ENCODE assay signal across 8 cellular contexts in genomic region chr6:127120787-127121636, GRCh38. TPM values are rescaled to one million over a fixed set of nuclear protein-coding genes. Genes with fewer than 3 reads are reported as not detected.
DNase-seq lines count a peak whose midpoint lies in the region; ATAC-seq, FAIRE-seq and TF ChIP-seq lines count a peak whose summit lies in the region.

No MANE protein-coding gene starts in this region.

- DNase-seq in A549 (ENCODE audit: low read depth in 1 of 2, low spot score in 1 of 2) (peak; percentile 41 to 91), NCI-H2029 treated with DMSO at 0.1 percent for 48 hours (lab: John Stamatoyannopoulos, UW) (peak; percentile 96), kidney glomerular epithelial cell (lab: John Stamatoyannopoulos, UW) (peak; percentile 70)
- no peak for DNase-seq in central memory CD8-positive, alpha-beta T cell (ENCODE audit: low spot score in 2 of 2)
- peak; percentile 52 to 65 for DNase-seq in stimulated activated CD4-positive, alpha-beta T cell treated with anti-CD3 and anti-CD28 coated beads, Interleukin-15, amount 100 ng/mL, for 48 hours (ENCODE audit: low read depth in 2 of 2)

- FAIRE-seq in A549 (lab: Jason Lieb, UNC) = peak; percentile 7

- WGBS in A549 (ENCODE audit: missing lambda C conversion rate) = 4% methylated on average over 23 of the region's 35 CpGs

- ATAC-seq in A549 (peak; percentile 65 to 73), GM18519 (IDR thresholded peaks at IDR 0.05; ENCODE audit: low FRiP score, unreplicated experiment) (peak; percentile 87), HG03025 (IDR thresholded peaks at IDR 0.05; ENCODE audit: low FRiP score, unreplicated experiment) (peak; percentile 84)
- peak; percentile 38 for ATAC-seq in central memory CD8-positive, alpha-beta T cell (replicated peaks; ENCODE audit: extremely low read depth, poor library complexity, severe bottlenecking)

- peak overlapping the region; percentile 90 for H3K4me3 ChIP-seq in A549

- peaks cover 14% of the 10 kb centered on the region for H3K4me1 Mint-ChIP-seq in central memory CD8-positive, alpha-beta T cell

- H3K27ac Mint-ChIP-seq in central memory CD8-positive, alpha-beta T cell (ENCODE audit: low read depth) = no peak overlapping the region

- H3K27ac ChIP-seq in A549 = peak overlapping the region; percentile 98 to 100
- H3K27ac ChIP-seq in VCaP = no peak overlapping the region

- peak; percentile 89 to 92 for TF ChIP-seq RAD21 in A549 (conservative IDR thresholded peaks at IDR 0.05 in 1 of 2, IDR thresholded peaks at IDR 0.05 in 1 of 2)

- no peak for TF ChIP-seq EP300 in A549 (IDR thresholded peaks at IDR 0.05)

- POLR2A ChIA-PET in A549 (lab: Yijun Ruan, JAX) = interaction anchor here (0.5 to 1.5 kb wide), 2 partner anchors 19 to 591 kb away, joined by 3 to 12 read pairs; no protein-coding TSS in a partner anchor

- H3K9me3 Mint-ChIP-seq in central memory CD8-positive, alpha-beta T cell = no peaks in the 10 kb centered on the region

- H3K9me3 ChIP-seq in A549 = no peaks in the 10 kb centered on the region

- H3K27me3 Mint-ChIP-seq in central memory CD8-positive, alpha-beta T cell = peaks cover 95% of the 10 kb centered on the region

- H3K4me3 Mint-ChIP-seq in central memory CD8-positive, alpha-beta T cell = peak overlapping the region; percentile 16

- TF ChIP-seq CTCF in A549 (IDR thresholded peaks at IDR 0.05) (peak; percentile 76), VCaP (conservative IDR thresholded peaks at IDR 0.05) (peak; percentile 87)

- no peaks in the 10 kb centered on the region for H3K36me3 Mint-ChIP-seq in central memory CD8-positive, alpha-beta T cell (ENCODE audit: insufficient read depth)

- TF ChIP-seq POLR2A in A549 (IDR thresholded peaks at IDR 0.05; ENCODE audit: low read length) = no peak

- peak overlapping the region; percentile 92 for H3K4me2 ChIP-seq in A549

- peaks cover 34% of the 10 kb centered on the region for H3K4me1 ChIP-seq in A549

- CTCF ChIA-PET in A549 (lab: Yijun Ruan, JAX) = interaction anchor here (0.6 to 2.6 kb wide), 20 partner anchors 9 to 1087 kb away, joined by 3 to 12 read pairs (median 4); no protein-coding TSS in a partner anchor

TF ChIP-seq in A549, 52 proteins besides CTCF, POLR2A, EP300 and RAD21:
- TF ChIP-seq BCL3 (IDR thresholded peaks at IDR 0.05) = no peak
- TF ChIP-seq SREBF2 (IDR thresholded peaks at IDR 0.05) = no peak
- no peak for TF ChIP-seq CHD2 (IDR thresholded peaks at IDR 0.05; ENCODE audit: low read length, partially characterized antibody)
- no peak for TF ChIP-seq HOXB5 (CRISPR knock-in tag; IDR thresholded peaks at IDR 0.05)
- no peak for TF ChIP-seq PBX3 (IDR thresholded peaks at IDR 0.05)
- TF ChIP-seq FOSL2 (IDR thresholded peaks at IDR 0.05) = no peak
- TF ChIP-seq FOSL2 (CRISPR knock-in tag; IDR thresholded peaks at IDR 0.05) = 0 out of 2 replicates have a peak, but pooled peaks have one; percentile 4
- no peak for TF ChIP-seq HOXB13 (CRISPR knock-in tag; IDR thresholded peaks at IDR 0.05; ENCODE audit: low read depth)
- no peak for TF ChIP-seq MAFK (IDR thresholded peaks at IDR 0.05; ENCODE audit: partially characterized antibody)
- TF ChIP-seq POLR2AphosphoS2 (conservative IDR thresholded peaks at IDR 0.05; ENCODE audit: low read length) = 0 out of 2 replicates have a peak, but pooled peaks have one; percentile 61
- no peak for TF ChIP-seq HEYL (CRISPR knock-in tag; IDR thresholded peaks at IDR 0.05)
- TF ChIP-seq HOXA7 (CRISPR knock-in tag; IDR thresholded peaks at IDR 0.05) = no peak
- peak; percentile 60; the same call in 1 of the 2 replicates for TF ChIP-seq KDM5A (IDR thresholded peaks at IDR 0.05)
- no peak for TF ChIP-seq RCOR1 (IDR thresholded peaks at IDR 0.05; ENCODE audit: low read depth, low read length)
- no peak for TF ChIP-seq ZC3H11A (IDR thresholded peaks at IDR 0.05)
- peak; percentile 46 for TF ChIP-seq MAX (IDR thresholded peaks at IDR 0.05)
- peak in 1 of 2 experiments; percentile 42; a peak in 2 of 5 replicates for TF ChIP-seq JUN (IDR thresholded peaks at IDR 0.05)
- peak; percentile 74; the same call in 2 of the 3 replicates for TF ChIP-seq SMC3 (IDR thresholded peaks at IDR 0.05)
- no peak for TF ChIP-seq E2F6 (IDR thresholded peaks at IDR 0.05; ENCODE audit: borderline replicate concordance, low read depth)
- no peak for TF ChIP-seq ZFP36 (IDR thresholded peaks at IDR 0.05; ENCODE audit: borderline replicate concordance, partially characterized antibody)
- no peak for TF ChIP-seq MAZ (IDR thresholded peaks at IDR 0.05; ENCODE audit: borderline replicate concordance, low read depth, low read length)
- TF ChIP-seq HDAC2 (IDR thresholded peaks at IDR 0.05) = no peak
- no peak for TF ChIP-seq NFE2L2 (conservative IDR thresholded peaks at IDR 0.05; ENCODE audit: low read length)
- TF ChIP-seq NR3C1 (IDR thresholded peaks at IDR 0.05) = no peak
- TF ChIP-seq TFCP2L1 (CRISPR knock-in tag; IDR thresholded peaks at IDR 0.05) = no peak
- no peak for TF ChIP-seq PHF8 (IDR thresholded peaks at IDR 0.05; ENCODE audit: borderline replicate concordance, low read depth)
- no peak for TF ChIP-seq RFX5 (IDR thresholded peaks at IDR 0.05)
- no peak for TF ChIP-seq HES2 (IDR thresholded peaks at IDR 0.05)
- TF ChIP-seq RNF2 (IDR thresholded peaks at IDR 0.05; ENCODE audit: borderline replicate concordance, low read depth) = no peak
- TF ChIP-seq CBX2 (IDR thresholded peaks at IDR 0.05; ENCODE audit: borderline replicate concordance, low read depth) = no peak
- TF ChIP-seq CHD4 (IDR thresholded peaks at IDR 0.05; ENCODE audit: borderline replicate concordance) = no peak
- TF ChIP-seq ESRRA (IDR thresholded peaks at IDR 0.05; ENCODE audit: borderline replicate concordance, low read length) = no peak
- TF ChIP-seq ZSCAN20 (CRISPR knock-in tag; IDR thresholded peaks at IDR 0.05) = no peak
- no peak for TF ChIP-seq EHMT2 (IDR thresholded peaks at IDR 0.05; ENCODE audit: low read depth)
- TF ChIP-seq JUNB (IDR thresholded peaks at IDR 0.05) = no peak
- TF ChIP-seq ZNF302 (CRISPR knock-in tag; IDR thresholded peaks at IDR 0.05) = no peak

RNA-seq across cellular contexts. Expression of gene RSPO3, which starts 2.5 kb away (rescaled TPM):
- polyA plus RNA-seq in A549 (2011; rRNA removed) = 32.4 and 48.9 TPM in 2 replicates
- polyA plus RNA-seq in A549 (2012; cell fraction: cytosol; rRNA removed) = 12.8 and 15.7 TPM in 2 replicates
- polyA plus RNA-seq in A549 (2012; cell fraction: nucleus; rRNA removed) = 6.7 and 9.7 TPM in 2 replicates
- 119 to 128 TPM (median 120 TPM) in 3 replicates for polyA plus RNA-seq in A549 (2017; fragmentation: RNase III; extraction: RNeasy Plus Mini Kit Qiagen cat#74134 plus additional on column Dnase treatment)
- 30.3 and 32.6 TPM in 2 replicates for polyA minus RNA-seq in A549 (2011; rRNA and poly(A)+ RNA removed)

Comparison
In these comparisons a context has a peak if more than half of its experiments do, and no peak if none do; other contexts are left out.
1. DNase-seq: peak in A549 (2 of 2), NCI-H2029 treated with DMSO at 0.1 percent for 48 hours (single experiment), kidney glomerular epithelial cell (single experiment) and stimulated activated CD4-positive, alpha-beta T cell treated with anti-CD3 and anti-CD28 coated beads, Interleukin-15, amount 100 ng/mL, for 48 hours (2 of 2); none in central memory CD8-positive, alpha-beta T cell (0 of 2).
2. Peak in every context shown above with its lines, with median percentiles within 50 percentile points of each other: ATAC-seq.